Comparison of ENCODE assay signal across 7 cellular contexts in genomic region chr11:89340450-89340849, GRCh38.
A peak's percentile ranks its signal among the peaks of the same experiment; 100 is the strongest.
DNase-seq lines count a peak whose midpoint lies in the region; ATAC-seq and TF ChIP-seq lines count a peak whose summit lies in the region.
"Not testable (repeated sequence)": the region's sequence is repeated elsewhere in the genome, so short reads cannot be mapped to it uniquely, and the experiment has no call there.

No MANE protein-coding gene starts in this region.

- H3K14ac ChIP-seq in mesenchymal stem cell (ENCODE audit: low read length in 2 of 2) = not testable (repeated sequence)

- H4K8ac ChIP-seq in mesenchymal stem cell (ENCODE audit: low read length) = not testable (repeated sequence)

- H3K4me2 ChIP-seq in mesenchymal stem cell (ENCODE audit: low read length, poor library complexity, severe bottlenecking) = not testable (repeated sequence)

- H2BK12ac ChIP-seq in mesenchymal stem cell (ENCODE audit: low read length in 2 of 2) = not testable (repeated sequence)

- intact Hi-C loops in body of pancreas (cut with DNase I); left cardiac atrium (cut with DNase I): not testable (repeated sequence)

- not testable (repeated sequence) for H3K4me3 ChIP-seq in body of pancreas; mesenchymal stem cell (ENCODE audit: insufficient read depth in 1 of 2, low read depth in 1 of 2, low read length in 2 of 2); skeletal muscle cell (ENCODE audit: low read depth, low read length)

- H3K4ac ChIP-seq in mesenchymal stem cell (ENCODE audit: low read depth in 1 of 2, low read length in 2 of 2) = not testable (repeated sequence)

- not testable (repeated sequence) for H3K18ac ChIP-seq in mesenchymal stem cell (ENCODE audit: low read depth in 1 of 2, low read length in 2 of 2)

- peak; percentile 64 for ATAC-seq in body of pancreas
- peak; percentile 71 to 77 for ATAC-seq in left cardiac atrium

- TF ChIP-seq POLR2A in body of pancreas (IDR thresholded peaks at IDR 0.05) = not testable (repeated sequence)

- not testable (repeated sequence) for H3K27me3 ChIP-seq in body of pancreas; mesenchymal stem cell (ENCODE audit: control insufficient read depth in 1 of 2, insufficient read depth in 1 of 2, low read length in 2 of 2)

- not testable (repeated sequence) for H2AFZ ChIP-seq in mesenchymal stem cell (ENCODE audit: low read depth, low read length)

- not testable (repeated sequence) for H3K79me1 ChIP-seq in mesenchymal stem cell (replicated peaks; ENCODE audit: low read length, poor library complexity, severe bottlenecking)

- H3K9me3 ChIP-seq in body of pancreas; mesenchymal stem cell (ENCODE audit: control insufficient read depth, low read length): not testable (repeated sequence)

- H2BK5ac ChIP-seq in mesenchymal stem cell (ENCODE audit: low read depth, low read length, poor library complexity, severe bottlenecking) = not testable (repeated sequence)

- not testable (repeated sequence) for TF ChIP-seq CTCF in body of pancreas (IDR thresholded peaks at IDR 0.05)

- H2BK120ac ChIP-seq in mesenchymal stem cell (ENCODE audit: low read depth, low read length) = not testable (repeated sequence)

- H3K36me3 ChIP-seq in body of pancreas (replicated peaks in 1 of 2; ENCODE audit: insufficient read depth in 1 of 2, low read depth in 2 of 2); mesenchymal stem cell (ENCODE audit: control insufficient read depth in 1 of 2, insufficient read depth in 2 of 2, low read depth in 1 of 2, low read length in 2 of 2): not testable (repeated sequence)

- H2AK5ac ChIP-seq in mesenchymal stem cell (ENCODE audit: low read length, severe bottlenecking) = not testable (repeated sequence)

- not testable (repeated sequence) for H2BK15ac ChIP-seq in mesenchymal stem cell (ENCODE audit: low read depth, poor library complexity, severe bottlenecking)

- H3K4me1 ChIP-seq in body of pancreas; mesenchymal stem cell (ENCODE audit: control insufficient read depth, insufficient read depth, low read depth, low read length): not testable (repeated sequence)

- not testable (repeated sequence) for H3K27ac ChIP-seq in body of pancreas
- peak overlapping the region; percentile 54 for H3K27ac ChIP-seq in mesenchymal stem cell (ENCODE audit: low read length, poor library complexity, severe bottlenecking)

- H3K23ac ChIP-seq in mesenchymal stem cell (ENCODE audit: low read length in 2 of 2) = not testable (repeated sequence)

- not testable (repeated sequence) for H4K91ac ChIP-seq in mesenchymal stem cell (ENCODE audit: low read length)

- not testable (repeated sequence) for H3K9ac ChIP-seq in mesenchymal stem cell (ENCODE audit: low read length)

- DNase-seq in GM03348 (ENCODE audit: low spot score) = peak; percentile 35
- DNase-seq in M059J (ENCODE audit: low read depth) = peak; percentile 8
- peak in 1 of 4 donors; percentile 7 for DNase-seq in body of pancreas
- DNase-seq in fibroblast of peridontal ligament (ENCODE audit: extremely low read depth) = peak; percentile 38
- DNase-seq in left cardiac atrium, mesenchymal stem cell: not testable (repeated sequence)
- DNase-seq in skeletal muscle cell (ENCODE audit: low read depth) = peak; percentile 28
